ENCODE assay signal across 24 cellular contexts in the genomic region with DNA sequence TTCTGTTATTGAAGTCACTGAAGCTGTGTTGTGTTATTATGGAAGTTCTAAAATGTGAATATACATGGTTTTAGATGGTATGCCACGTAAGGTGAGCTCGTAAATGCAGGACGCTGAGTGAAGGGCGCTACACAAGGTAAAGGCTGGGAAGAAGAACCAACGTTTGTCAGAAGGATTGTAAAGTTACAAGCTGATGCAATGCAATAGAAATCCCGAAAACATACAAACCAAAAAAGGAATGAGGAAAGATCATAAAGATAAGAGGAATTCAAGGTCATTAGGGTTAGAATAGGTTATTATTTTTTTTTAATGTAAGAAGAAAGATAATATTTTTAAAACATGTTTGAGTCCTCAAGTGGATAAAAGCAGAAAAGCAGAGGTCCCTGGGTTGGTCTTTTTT.
DNase-seq lines count a peak whose midpoint lies in the region; ATAC-seq, FAIRE-seq and TF ChIP-seq lines count a peak whose summit lies in the region.
"Had no signal": no experiment of that assay in that cellular context is flagged by ENCODE, and none has a peak within 500 bp of the region (broad histone marks: within the 10 kb centered on the region; RNA-seq: fewer than 3 reads in every experiment).

No MANE protein-coding gene starts in this region.

- no peak overlapping the region for H3K4me3 ChIP-seq in aorta (ENCODE audit: low read length in 2 of 2)
- H3K4me3 ChIP-seq: A549; BLaER1 treated with 17β-estradiol and CSF1 and Interleukin-3, amounts not matched to agents 10 nM and 100 nM had no signal

- H3K9me3 ChIP-seq in aorta (ENCODE audit: control insufficient read depth, low read length), result no peaks in the 10 kb centered on the region
- H3K9me3 ChIP-seq: A549; BE2C; BLaER1 treated with 17β-estradiol and CSF1 and Interleukin-3, amounts not matched to agents 10 nM and 100 nM had no signal

- no peak overlapping the region for H3K27ac ChIP-seq in aorta (ENCODE audit: low read depth in 1 of 2, low read length in 2 of 2)
- H3K27ac ChIP-seq: A549; BLaER1 treated with 17β-estradiol and CSF1 and Interleukin-3, amounts not matched to agents 10 nM and 100 nM had no signal

- ATAC-seq in aorta (ENCODE audit: low FRiP score), result no peak
- ATAC-seq: A549 had no signal

- in situ Hi-C loops in G401 (cut with HindIII; ENCODE audit: low sequenced_read_pairs), result no loop called here

- peak; percentile 6 for FAIRE-seq in H54 (lab: Jason Lieb, UNC)
- FAIRE-seq: A549, D721Med, GM12891, GM18507 had no signal

- WGBS in aorta, 2 donors, result 83 to 87% methylated on average over 6 of the region's 6 CpGs

- no peak for TF ChIP-seq POLR2A in H54 (IDR thresholded peaks at IDR 0.05; ENCODE audit: low read depth, low read length)

- H3K36me3 ChIP-seq in aorta (ENCODE audit: control insufficient read depth in 1 of 2, insufficient read depth in 2 of 2, low read length in 1 of 2), result no peaks in the 10 kb centered on the region
- H3K36me3 ChIP-seq: BE2C; BLaER1 treated with 17β-estradiol and CSF1 and Interleukin-3, amounts not matched to agents 10 nM and 100 nM had no signal

- no peaks in the 10 kb centered on the region for H3K4me1 ChIP-seq in aorta (ENCODE audit: control insufficient read depth in 1 of 2, insufficient read depth in 2 of 2, low read length in 2 of 2)
- H3K4me1 ChIP-seq: A549, BE2C had no signal

- intact Hi-C loops in aorta (cut with DNase I), result no loop called here

- DNase-seq in H54 (ENCODE audit: insufficient read length, low spot score), result no peak
- DNase-seq in OCI-M1 (lab: John Stamatoyannopoulos, UW), result peak; percentile 7
- DNase-seq in SW480 (ENCODE audit: low spot score), result peak; percentile 11
- no peak for DNase-seq in G401 (ENCODE audit: low spot score)
- DNase-seq in aorta, result no peak
- no peak for DNase-seq in islet precursor cell
- DNase-seq: 8988T; ACHN; AML-193; BE2C; CD4-positive, alpha-beta T cell; CD8-positive, alpha-beta memory T cell; DMS 273 treated with DMSO at 0.1 percent for 48 hours; DMS79; EL; GF-D8; GOT3; H7; HCEC 1CT had no signal

- no peaks in the 10 kb centered on the region for H3K27me3 ChIP-seq in aorta (ENCODE audit: control insufficient read depth in 1 of 2, insufficient read depth in 2 of 2, low read length in 1 of 2)
- H3K27me3 ChIP-seq: BE2C; BLaER1 treated with 17β-estradiol and CSF1 and Interleukin-3, amounts not matched to agents 10 nM and 100 nM had no signal

Comparison
In these comparisons a context has a peak if more than half of its experiments do, and no peak if none do; other contexts are left out.
1. DNase-seq: peak in OCI-M1 (single experiment) and SW480 (single experiment); none in H54 (single experiment), G401 (single experiment), aorta (0 of 2) and islet precursor cell (single experiment).